8 cellular contexts compared by ENCODE assay signal in genomic region chr14:24145219-24145618, GRCh38. TPM values are rescaled to one million over a fixed set of nuclear protein-coding genes. Genes with fewer than 3 reads are reported as not detected.
DNase-seq lines count a peak whose midpoint lies in the region; ATAC-seq, FAIRE-seq and TF ChIP-seq lines count a peak whose summit lies in the region.

No MANE protein-coding gene starts in this region.

- H3K36me3 ChIP-seq in keratinocyte (ENCODE audit: control insufficient read depth in 2 of 2, extremely low read depth in 1 of 2, insufficient read depth in 2 of 2, low read length in 2 of 2), result peaks cover 17 to 29% of the 10 kb centered on the region in 2 experiments
- H3K36me3 ChIP-seq in thoracic aorta, result peaks cover 12% of the 10 kb centered on the region

- no peaks in the 10 kb centered on the region for H3K9me3 Mint-ChIP-seq in activated CD8-positive, alpha-beta memory T cell treated with anti-CD3 and anti-CD28 coated beads, Interleukin-2, amount 10 ng/mL, durations not matched to agents 7 days and 5 days (ENCODE audit: low read depth)
- no peaks in the 10 kb centered on the region for H3K9me3 Mint-ChIP-seq in activated T-helper 1 cell treated with anti-CD3 and anti-CD28 coated beads, Interleukin-12 subunit alpha, Interleukin-12 subunit beta, Interleukin-2, Interleukin-4 antibody, amounts not matched to agents 30 ng/mL and 10 ng/mL and 1 ng/mL, durations not matched to agents 14 hours and 24 hours and 36 hours

- peaks cover 27% of the 10 kb centered on the region for H3K4me1 ChIP-seq in keratinocyte (ENCODE audit: control insufficient read depth, extremely low read depth, insufficient read depth, low read length)
- peaks cover 18 to 36% of the 10 kb centered on the region in 2 donors for H3K4me1 ChIP-seq in thoracic aorta (ENCODE audit: control insufficient read depth in 1 of 2, low read depth in 2 of 2)

- H3K9me1 ChIP-seq in keratinocyte (ENCODE audit: control insufficient read depth, extremely low read depth, insufficient read depth, low read length), result peaks cover 2% of the 10 kb centered on the region

- peak overlapping the region; percentile 88 for H3K9ac ChIP-seq in keratinocyte (ENCODE audit: control insufficient read depth, extremely low read depth, insufficient read depth, low read length)

- ATAC-seq in activated CD8-positive, alpha-beta memory T cell treated with anti-CD3 and anti-CD28 coated beads, Interleukin-2, amount 10 ng/mL, durations not matched to agents 7 days and 5 days, result no peak
- ATAC-seq in thoracic aorta (ENCODE audit: insufficient number of reproducible peaks, low FRiP score, low read depth), result no peak
- no peak for ATAC-seq in HG03045 (IDR thresholded peaks at IDR 0.05; ENCODE audit: unreplicated experiment)

- H3K36me3 Mint-ChIP-seq in activated CD8-positive, alpha-beta memory T cell treated with anti-CD3 and anti-CD28 coated beads, Interleukin-2, amount 10 ng/mL, durations not matched to agents 7 days and 5 days, result peaks cover 70% of the 10 kb centered on the region
- peaks cover 46% of the 10 kb centered on the region for H3K36me3 Mint-ChIP-seq in activated T-helper 1 cell treated with anti-CD3 and anti-CD28 coated beads, Interleukin-12 subunit alpha, Interleukin-12 subunit beta, Interleukin-2, Interleukin-4 antibody, amounts not matched to agents 30 ng/mL and 10 ng/mL and 1 ng/mL, durations not matched to agents 14 hours and 24 hours and 36 hours (ENCODE audit: low read depth)

- H3K79me2 ChIP-seq in keratinocyte (ENCODE audit: control insufficient read depth, insufficient read depth, low read length), result peaks cover 59% of the 10 kb centered on the region

- H3K4me3 ChIP-seq in keratinocyte (ENCODE audit: control insufficient read depth in 2 of 3, extremely low read depth in 1 of 3, insufficient read depth in 2 of 3, low read depth in 1 of 3, low read length in 3 of 3) (peak overlapping the region in 2 of 3 experiments; percentile 79 to 97), thoracic aorta (peak overlapping the region; percentile 92)

- peak overlapping the region; percentile 99 for H3K27ac Mint-ChIP-seq in activated CD8-positive, alpha-beta memory T cell treated with anti-CD3 and anti-CD28 coated beads, Interleukin-2, amount 10 ng/mL, durations not matched to agents 7 days and 5 days
- H3K27ac Mint-ChIP-seq in activated T-helper 1 cell treated with anti-CD3 and anti-CD28 coated beads, Interleukin-12 subunit alpha, Interleukin-12 subunit beta, Interleukin-2, Interleukin-4 antibody, amounts not matched to agents 30 ng/mL and 10 ng/mL and 1 ng/mL, durations not matched to agents 14 hours and 24 hours and 36 hours, result peak overlapping the region; percentile 98

- peaks cover 63% of the 10 kb centered on the region for H3K4me1 Mint-ChIP-seq in activated CD8-positive, alpha-beta memory T cell treated with anti-CD3 and anti-CD28 coated beads, Interleukin-2, amount 10 ng/mL, durations not matched to agents 7 days and 5 days
- H3K4me1 Mint-ChIP-seq in activated T-helper 1 cell treated with anti-CD3 and anti-CD28 coated beads, Interleukin-12 subunit alpha, Interleukin-12 subunit beta, Interleukin-2, Interleukin-4 antibody, amounts not matched to agents 30 ng/mL and 10 ng/mL and 1 ng/mL, durations not matched to agents 14 hours and 24 hours and 36 hours (ENCODE audit: low read depth), result peaks cover 67% of the 10 kb centered on the region

- CTCF ChIA-PET in activated CD8-positive, alpha-beta memory T cell treated with anti-CD3 and anti-CD28 coated beads, Interleukin-2, amount 10 ng/mL, durations not matched to agents 7 days and 5 days (lab: Charles Lee), result interaction anchor here (0.5 to 7.4 kb wide), 4 partner anchors 8 to 166 kb away, joined by 3 to 99 read pairs (median 18); partner anchors contain the start of genes IRF9, LTB4R and PSME1

- H3K4me2 ChIP-seq in keratinocyte (ENCODE audit: control insufficient read depth, extremely low read depth, insufficient read depth, low read depth, low read length), result peak overlapping the region; percentile 93

- no peak for DNase-seq in activated CD8-positive, alpha-beta memory T cell treated with anti-CD3 and anti-CD28 coated beads, Interleukin-2, amount 10 ng/mL, durations not matched to agents 7 days and 5 days
- DNase-seq in activated CD8-positive, alpha-beta memory T cell treated with anti-CD3 and anti-CD28 coated beads, Interleukin-2, amount 50 U/mL, for 4 hours, result no peak
- no peak for DNase-seq in activated T-helper 1 cell treated with anti-CD3 and anti-CD28 coated beads, Interleukin-12 subunit alpha, Interleukin-12 subunit beta, Interleukin-2, Interleukin-4 antibody, amounts not matched to agents 30 ng/mL and 10 ng/mL and 1 ng/mL, durations not matched to agents 14 hours and 24 hours and 36 hours (ENCODE audit: low spot score)
- DNase-seq in keratinocyte (ENCODE audit: low read depth, low spot score), result no peak
- no peak for DNase-seq in thoracic aorta (ENCODE audit: low spot score)
- DNase-seq in NCI-H2171 (lab: John Stamatoyannopoulos, UW), result no peak
- DNase-seq in dedifferentiated amniotic fluid mesenchymal stem cell (ENCODE audit: extremely low spot score), result no peak

- H3K27me3 ChIP-seq in keratinocyte (ENCODE audit: control insufficient read depth, extremely low read depth, insufficient read depth, low read length) (no peaks in the 10 kb centered on the region), thoracic aorta (replicated peaks; ENCODE audit: insufficient read depth) (no peaks in the 10 kb centered on the region)

- H3K27ac ChIP-seq in keratinocyte (ENCODE audit: control insufficient read depth, insufficient read depth, low read length), result peak overlapping the region; percentile 85
- peak overlapping the region; percentile 72 to 87 for H3K27ac ChIP-seq in thoracic aorta

- H4K20me1 ChIP-seq in keratinocyte (ENCODE audit: control insufficient read depth, extremely low read depth, insufficient read depth, low read length), result no peaks in the 10 kb centered on the region

- no peak for FAIRE-seq in keratinocyte (lab: Jason Lieb, UNC)

- H3K9me3 ChIP-seq in keratinocyte (ENCODE audit: control insufficient read depth, low read depth, low read length), result no peaks in the 10 kb centered on the region
- H3K9me3 ChIP-seq in thoracic aorta, result no peaks in the 10 kb centered on the region

- H3K4me3 Mint-ChIP-seq in activated CD8-positive, alpha-beta memory T cell treated with anti-CD3 and anti-CD28 coated beads, Interleukin-2, amount 10 ng/mL, durations not matched to agents 7 days and 5 days, result peak overlapping the region; percentile 94
- peak overlapping the region; percentile 94 for H3K4me3 Mint-ChIP-seq in activated T-helper 1 cell treated with anti-CD3 and anti-CD28 coated beads, Interleukin-12 subunit alpha, Interleukin-12 subunit beta, Interleukin-2, Interleukin-4 antibody, amounts not matched to agents 30 ng/mL and 10 ng/mL and 1 ng/mL, durations not matched to agents 14 hours and 24 hours and 36 hours

- H2AFZ ChIP-seq in keratinocyte (ENCODE audit: control insufficient read depth, low read length), result no peak overlapping the region

- no peaks in the 10 kb centered on the region for H3K27me3 Mint-ChIP-seq in activated CD8-positive, alpha-beta memory T cell treated with anti-CD3 and anti-CD28 coated beads, Interleukin-2, amount 10 ng/mL, durations not matched to agents 7 days and 5 days
- no peaks in the 10 kb centered on the region for H3K27me3 Mint-ChIP-seq in activated T-helper 1 cell treated with anti-CD3 and anti-CD28 coated beads, Interleukin-12 subunit alpha, Interleukin-12 subunit beta, Interleukin-2, Interleukin-4 antibody, amounts not matched to agents 30 ng/mL and 10 ng/mL and 1 ng/mL, durations not matched to agents 14 hours and 24 hours and 36 hours (ENCODE audit: insufficient read depth)

- TF ChIP-seq CTCF in keratinocyte (optimal IDR thresholded peaks at IDR 0.05 in 1 of 3, IDR thresholded peaks at IDR 0.05 in 1 of 3, conservative IDR thresholded peaks at IDR 0.05 in 1 of 3; ENCODE audit: extremely low read depth in 1 of 3, insufficient read depth in 2 of 3, low read length in 3 of 3) (no peak), thoracic aorta (IDR thresholded peaks at IDR 0.05) (no peak)

- intact Hi-C loops in activated T-helper 1 cell treated with anti-CD3 and anti-CD28 coated beads, Interleukin-12 subunit alpha, Interleukin-12 subunit beta, Interleukin-2, Interleukin-4 antibody, amounts not matched to agents 30 ng/mL and 10 ng/mL and 1 ng/mL, durations not matched to agents 14 hours and 24 hours and 36 hours (cut with micrococcal nuclease), result loop anchor here (5.0 to 10.0 kb wide), 2 partner anchors 678 to 820 kb away; partner anchors contain the start of genes NGDN and PABPN1

- dilution Hi-C loops in keratinocyte (cut with MboI; ENCODE audit: extremely low pct_ligation_motif_present, low sequenced_read_pairs), result no loop called here

RNA-seq across cellular contexts. Expression of gene PSME2, which starts 1.2 kb away (rescaled TPM):
- 100 to 1,000 TPM; 577 to 623 TPM for total RNA-seq in activated CD8-positive, alpha-beta memory T cell treated with anti-CD3 and anti-CD28 coated beads, Interleukin-2, amount 10 ng/mL, durations not matched to agents 7 days and 5 days
- 575 and 588 TPM in 2 replicates for total RNA-seq in activated T-helper 1 cell treated with anti-CD3 and anti-CD28 coated beads, Interleukin-12 subunit alpha, Interleukin-12 subunit beta, Interleukin-2, Interleukin-4 antibody, amounts not matched to agents 30 ng/mL and 10 ng/mL and 1 ng/mL, durations not matched to agents 14 hours and 24 hours and 36 hours
- polyA plus RNA-seq in keratinocyte, result 156 to 161 TPM (median 158 TPM) in 3 replicates
- 31.8 TPM for polyA plus RNA-seq in keratinocyte (2011; ENCODE audit: low read depth)
- polyA plus RNA-seq in keratinocyte (2011; cell fraction: cytosol; rRNA removed), result 129 and 149 TPM in 2 replicates
- 167 and 173 TPM in 2 replicates for polyA plus RNA-seq in keratinocyte (2011; cell fraction: nucleus; rRNA removed)
- polyA plus RNA-seq in keratinocyte (2012; ENCODE audit: low replicate concordance), result 94.0 and 206 TPM in 2 replicates
- polyA minus RNA-seq in keratinocyte, result 39.1 to 68.2 TPM (median 60.0 TPM) in 3 replicates
- polyA minus RNA-seq in keratinocyte (2011; cell fraction: cytosol; rRNA and poly(A)+ RNA removed), result 45.7 TPM
- polyA minus RNA-seq in keratinocyte (2011; cell fraction: nucleus; rRNA and poly(A)+ RNA removed), result 26.5 and 34.2 TPM in 2 replicates
- total RNA-seq in thoracic aorta, result 10 to 100 TPM; 24.6 to 28.8 TPM

RNA-seq across cellular contexts. Expression of gene RNF31, which starts 2.1 kb away (rescaled TPM):
- 100 to 1,000 TPM; 129 to 149 TPM for total RNA-seq in activated CD8-positive, alpha-beta memory T cell treated with anti-CD3 and anti-CD28 coated beads, Interleukin-2, amount 10 ng/mL, durations not matched to agents 7 days and 5 days
- 115 and 129 TPM in 2 replicates for total RNA-seq in activated T-helper 1 cell treated with anti-CD3 and anti-CD28 coated beads, Interleukin-12 subunit alpha, Interleukin-12 subunit beta, Interleukin-2, Interleukin-4 antibody, amounts not matched to agents 30 ng/mL and 10 ng/mL and 1 ng/mL, durations not matched to agents 14 hours and 24 hours and 36 hours
- 17.4 to 23.0 TPM (median 19.8 TPM) in 3 replicates for polyA plus RNA-seq in keratinocyte
- polyA plus RNA-seq in keratinocyte (2011; ENCODE audit: low read depth), result 12.7 TPM
- 11.5 and 15.8 TPM in 2 replicates for polyA plus RNA-seq in keratinocyte (2011; cell fraction: cytosol; rRNA removed)
- 70.4 and 79.7 TPM in 2 replicates for polyA plus RNA-seq in keratinocyte (2011; cell fraction: nucleus; rRNA removed)
- polyA plus RNA-seq in keratinocyte (2012; ENCODE audit: low replicate concordance), result 24.5 and 40.7 TPM in 2 replicates
- 56.4 to 154 TPM (median 60.1 TPM) in 3 replicates for polyA minus RNA-seq in keratinocyte
- 20.3 TPM for polyA minus RNA-seq in keratinocyte (2011; cell fraction: cytosol; rRNA and poly(A)+ RNA removed)
- polyA minus RNA-seq in keratinocyte (2011; cell fraction: nucleus; rRNA and poly(A)+ RNA removed), result 36.2 and 52.2 TPM in 2 replicates
- 10 to 100 TPM; 60.4 to 94.6 TPM for total RNA-seq in thoracic aorta

RNA-seq across cellular contexts. Expression of gene EMC9, which starts 3.8 kb away (rescaled TPM):
- 10 to 100 TPM; 45.5 to 56.1 TPM for total RNA-seq in activated CD8-positive, alpha-beta memory T cell treated with anti-CD3 and anti-CD28 coated beads, Interleukin-2, amount 10 ng/mL, durations not matched to agents 7 days and 5 days
- 22.9 and 28.3 TPM in 2 replicates for total RNA-seq in activated T-helper 1 cell treated with anti-CD3 and anti-CD28 coated beads, Interleukin-12 subunit alpha, Interleukin-12 subunit beta, Interleukin-2, Interleukin-4 antibody, amounts not matched to agents 30 ng/mL and 10 ng/mL and 1 ng/mL, durations not matched to agents 14 hours and 24 hours and 36 hours
- polyA plus RNA-seq in keratinocyte, result 9.5 to 14.2 TPM (median 11.0 TPM) in 3 replicates
- 10.6 TPM for polyA plus RNA-seq in keratinocyte (2011; ENCODE audit: low read depth)
- polyA plus RNA-seq in keratinocyte (2011; cell fraction: cytosol; rRNA removed), result 4.8 and 7.9 TPM in 2 replicates
- 9.9 and 11.8 TPM in 2 replicates for polyA plus RNA-seq in keratinocyte (2011; cell fraction: nucleus; rRNA removed)
- polyA plus RNA-seq in keratinocyte (2012; ENCODE audit: low replicate concordance), result 14.9 and 21.0 TPM in 2 replicates
- polyA minus RNA-seq in keratinocyte, result 4.1 to 5.1 TPM (median 5.0 TPM) in 3 replicates
- 3.6 TPM for polyA minus RNA-seq in keratinocyte (2011; cell fraction: cytosol; rRNA and poly(A)+ RNA removed)
- 0.74 and 1.1 TPM in 2 replicates for polyA minus RNA-seq in keratinocyte (2011; cell fraction: nucleus; rRNA and poly(A)+ RNA removed)
- 10 to 100 TPM in 1 of 2 donors, 1 to 10 TPM in 1; 4.9 to 18.6 TPM for total RNA-seq in thoracic aorta

RNA-seq across cellular contexts. Expression of gene PSME1, which starts 9.2 kb away (rescaled TPM):
- total RNA-seq in activated CD8-positive, alpha-beta memory T cell treated with anti-CD3 and anti-CD28 coated beads, Interleukin-2, amount 10 ng/mL, durations not matched to agents 7 days and 5 days, result 100 to 1,000 TPM; 420 to 454 TPM
- 291 and 295 TPM in 2 replicates for total RNA-seq in activated T-helper 1 cell treated with anti-CD3 and anti-CD28 coated beads, Interleukin-12 subunit alpha, Interleukin-12 subunit beta, Interleukin-2, Interleukin-4 antibody, amounts not matched to agents 30 ng/mL and 10 ng/mL and 1 ng/mL, durations not matched to agents 14 hours and 24 hours and 36 hours
- polyA plus RNA-seq in keratinocyte, result 46.7 to 176 TPM (median 75.1 TPM) in 3 replicates
- 101 TPM for polyA plus RNA-seq in keratinocyte (2011; ENCODE audit: low read depth)
- 65.1 and 74.1 TPM in 2 replicates for polyA plus RNA-seq in keratinocyte (2011; cell fraction: cytosol; rRNA removed)
- 57.5 and 68.1 TPM in 2 replicates for polyA plus RNA-seq in keratinocyte (2011; cell fraction: nucleus; rRNA removed)
- 70.7 and 129 TPM in 2 replicates for polyA plus RNA-seq in keratinocyte (2012; ENCODE audit: low replicate concordance)
- 24.9 to 28.0 TPM (median 26.8 TPM) in 3 replicates for polyA minus RNA-seq in keratinocyte
- polyA minus RNA-seq in keratinocyte (2011; cell fraction: cytosol; rRNA and poly(A)+ RNA removed), result 14.2 TPM
- polyA minus RNA-seq in keratinocyte (2011; cell fraction: nucleus; rRNA and poly(A)+ RNA removed), result 6.8 and 10.9 TPM in 2 replicates
- 10 to 100 TPM; 61.2 to 84.5 TPM for total RNA-seq in thoracic aorta

RNA-seq across cellular contexts. Expression of gene FITM1, which starts 14.8 kb away (rescaled TPM):
- under 1 TPM; 0.77 to 0.91 TPM for total RNA-seq in activated CD8-positive, alpha-beta memory T cell treated with anti-CD3 and anti-CD28 coated beads, Interleukin-2, amount 10 ng/mL, durations not matched to agents 7 days and 5 days
- 0.26 TPM in 1 of 2 replicates, not detected in the other for total RNA-seq in activated T-helper 1 cell treated with anti-CD3 and anti-CD28 coated beads, Interleukin-12 subunit alpha, Interleukin-12 subunit beta, Interleukin-2, Interleukin-4 antibody, amounts not matched to agents 30 ng/mL and 10 ng/mL and 1 ng/mL, durations not matched to agents 14 hours and 24 hours and 36 hours
- polyA plus RNA-seq in keratinocyte, result 0.13 TPM in 1 of 3 replicates, not detected in the others
- not detected for polyA plus RNA-seq in keratinocyte (2011; ENCODE audit: low read depth)
- not detected in 2 replicates for polyA plus RNA-seq in keratinocyte (2011; cell fraction: cytosol; rRNA removed)
- polyA plus RNA-seq in keratinocyte (2011; cell fraction: nucleus; rRNA removed), result 0.38 and 0.51 TPM in 2 replicates
- 0.61 TPM in 1 of 2 replicates, not detected in the other for polyA plus RNA-seq in keratinocyte (2012; ENCODE audit: low replicate concordance)
- 0.49 TPM in 1 of 3 replicates, not detected in the others for polyA minus RNA-seq in keratinocyte
- polyA minus RNA-seq in keratinocyte (2011; cell fraction: cytosol; rRNA and poly(A)+ RNA removed), result not detected
- not detected in 2 replicates for polyA minus RNA-seq in keratinocyte (2011; cell fraction: nucleus; rRNA and poly(A)+ RNA removed)
- under 1 TPM in 1 of 2 donors, not detected in 1; 0.78 TPM for total RNA-seq in thoracic aorta

Comparison
In these comparisons a context has a peak if more than half of its experiments do, and no peak if none do; other contexts are left out.
1. RNA of gene PSME2, which starts 1.2 kb away (total RNA-seq): 577 to 623 TPM in activated CD8-positive, alpha-beta memory T cell treated with anti-CD3 and anti-CD28 coated beads, Interleukin-2, amount 10 ng/mL, durations not matched to agents 7 days and 5 days and 575 to 588 TPM in activated T-helper 1 cell treated with anti-CD3 and anti-CD28 coated beads, Interleukin-12 subunit alpha, Interleukin-12 subunit beta, Interleukin-2, Interleukin-4 antibody, amounts not matched to agents 30 ng/mL and 10 ng/mL and 1 ng/mL, durations not matched to agents 14 hours and 24 hours and 36 hours; 24.6 to 28.8 TPM in thoracic aorta; every median in the first group is over 10 times any median in the second.